Comparison of ENCODE assay signal across 1 cellular context in the genomic region with DNA sequence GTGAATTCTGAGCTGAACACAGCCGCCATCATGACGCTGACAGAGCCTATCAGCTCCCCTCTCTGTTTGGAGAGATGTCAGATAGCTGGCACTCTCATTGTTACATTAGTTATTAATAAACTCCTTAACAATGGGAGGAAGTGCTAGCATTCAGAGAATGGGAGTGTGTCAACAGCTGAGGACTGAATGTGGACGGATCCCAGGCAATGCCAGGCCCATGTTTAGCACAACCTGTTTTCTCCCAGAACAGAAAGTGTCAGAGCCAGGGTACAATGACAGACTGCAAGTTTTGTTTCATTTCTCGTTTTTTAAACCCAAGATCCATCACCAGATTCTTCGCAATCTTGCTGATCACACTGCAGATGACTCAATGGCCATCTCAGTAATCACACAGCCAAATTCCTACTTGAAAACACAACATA.
TF ChIP-seq lines count a peak whose summit lies in the region.

No MANE protein-coding gene starts in this region.

TF ChIP-seq in GM12878, 131 proteins besides CTCF, POLR2A, EP300 and RAD21 (continued from another document):
- TF ChIP-seq, protein P1, sequence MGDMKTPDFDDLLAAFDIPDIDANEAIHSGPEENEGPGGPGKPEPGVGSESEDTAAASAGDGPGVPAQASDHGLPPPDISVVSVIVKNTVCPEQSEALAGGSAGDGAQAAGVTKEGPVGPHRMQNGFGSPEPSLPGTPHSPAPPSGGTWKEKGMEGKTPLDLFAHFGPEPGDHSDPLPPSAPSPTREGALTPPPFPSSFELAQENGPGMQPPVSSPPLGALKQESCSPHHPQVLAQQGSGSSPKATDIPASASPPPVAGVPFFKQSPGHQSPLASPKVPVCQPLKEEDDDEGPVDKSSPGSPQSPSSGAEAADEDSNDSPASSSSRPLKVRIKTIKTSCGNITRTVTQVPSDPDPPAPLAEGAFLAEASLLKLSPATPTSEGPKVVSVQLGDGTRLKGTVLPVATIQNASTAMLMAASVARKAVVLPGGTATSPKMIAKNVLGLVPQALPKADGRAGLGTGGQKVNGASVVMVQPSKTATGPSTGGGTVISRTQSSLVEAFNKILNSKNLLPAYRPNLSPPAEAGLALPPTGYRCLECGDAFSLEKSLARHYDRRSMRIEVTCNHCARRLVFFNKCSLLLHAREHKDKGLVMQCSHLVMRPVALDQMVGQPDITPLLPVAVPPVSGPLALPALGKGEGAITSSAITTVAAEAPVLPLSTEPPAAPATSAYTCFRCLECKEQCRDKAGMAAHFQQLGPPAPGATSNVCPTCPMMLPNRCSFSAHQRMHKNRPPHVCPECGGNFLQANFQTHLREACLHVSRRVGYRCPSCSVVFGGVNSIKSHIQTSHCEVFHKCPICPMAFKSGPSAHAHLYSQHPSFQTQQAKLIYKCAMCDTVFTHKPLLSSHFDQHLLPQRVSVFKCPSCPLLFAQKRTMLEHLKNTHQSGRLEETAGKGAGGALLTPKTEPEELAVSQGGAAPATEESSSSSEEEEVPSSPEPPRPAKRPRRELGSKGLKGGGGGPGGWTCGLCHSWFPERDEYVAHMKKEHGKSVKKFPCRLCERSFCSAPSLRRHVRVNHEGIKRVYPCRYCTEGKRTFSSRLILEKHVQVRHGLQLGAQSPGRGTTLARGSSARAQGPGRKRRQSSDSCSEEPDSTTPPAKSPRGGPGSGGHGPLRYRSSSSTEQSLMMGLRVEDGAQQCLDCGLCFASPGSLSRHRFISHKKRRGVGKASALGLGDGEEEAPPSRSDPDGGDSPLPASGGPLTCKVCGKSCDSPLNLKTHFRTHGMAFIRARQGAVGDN (IDR thresholded peaks at IDR 0.05), result peak; percentile 55; the same call in 1 of the 2 replicates
